27 cellular contexts compared by ENCODE assay signal in genomic region chr1:32622205-32622604, GRCh38.
"Had no signal": no experiment of that assay in that cellular context is flagged by ENCODE, and none has a peak within 500 bp of the region (broad histone marks: within the 10 kb centered on the region; RNA-seq: fewer than 3 reads in every experiment).

No MANE protein-coding gene starts in this region.

- H3K4me1 ChIP-seq: lower lobe of right lung, pancreas, prostate gland, stomach, testis, thyroid gland, upper lobe of right lung had no signal

- H3K27ac ChIP-seq: lower lobe of right lung, pancreas, prostate gland, stomach, testis, thyroid gland, upper lobe of right lung had no signal

- H3K27ac Mint-ChIP-seq: nephron had no signal

- ATAC-seq: left cardiac atrium, left lobe of liver, lower lobe of right lung, pancreas, right cardiac atrium, upper lobe of right lung had no signal

- H3K27me3 ChIP-seq: pancreas, stomach, testis, thyroid gland, upper lobe of right lung had no signal

- H3K9me3 Mint-ChIP-seq: nephron, neural crest cell had no signal

- H3K4me1 Mint-ChIP-seq: nephron, neural crest cell had no signal

- H3K4me3 ChIP-seq: lower lobe of right lung, pancreas, prostate gland, skin epidermis, stomach, testis, thyroid gland, upper lobe of right lung had no signal

- H3K4me3 Mint-ChIP-seq: naive B cell, nephron, neural crest cell had no signal

- DNase-seq: hippocampal formation; kidney glomerular epithelial cell; left cardiac atrium; lower lobe of right lung; mammary epithelial cell; mesenchymal stem cell; naive B cell; nucleus accumbens; pancreas; posterior cingulate gyrus; retina; right cardiac atrium; stimulated activated CD4-positive, alpha-beta T cell treated with anti-CD3 and anti-CD28 coated beads, Interleukin-12 subunit alpha, Interleukin-12 subunit beta, amount 100 ng/mL, for 4 hours; stimulated activated CD4-positive, alpha-beta T cell treated with anti-CD3 and anti-CD28 coated beads, Interleukin-15, amount 100 ng/mL, for 24 hours; stimulated activated CD4-positive, alpha-beta T cell treated with anti-CD3 and anti-CD28 coated beads, Interleukin-2, amount 100 ng/mL, for 24 hours; stimulated activated CD4-positive, alpha-beta T cell treated with anti-CD3 and anti-CD28 coated beads, Interleukin-4, amount 100 ng/mL, for 1 hour; stimulated activated naive CD4-positive, alpha-beta T cell; stomach; testis; thyroid gland; trophoblast cell; upper lobe of right lung had no signal

- H3K27me3 Mint-ChIP-seq: naive B cell had no signal

- H3K9me3 ChIP-seq: lower lobe of right lung, pancreas, prostate gland, stomach, testis, thyroid gland, upper lobe of right lung had no signal

- H3K36me3 ChIP-seq: prostate gland had no signal
